Comparison of ENCODE assay signal across 1 cellular context in the genomic region with DNA sequence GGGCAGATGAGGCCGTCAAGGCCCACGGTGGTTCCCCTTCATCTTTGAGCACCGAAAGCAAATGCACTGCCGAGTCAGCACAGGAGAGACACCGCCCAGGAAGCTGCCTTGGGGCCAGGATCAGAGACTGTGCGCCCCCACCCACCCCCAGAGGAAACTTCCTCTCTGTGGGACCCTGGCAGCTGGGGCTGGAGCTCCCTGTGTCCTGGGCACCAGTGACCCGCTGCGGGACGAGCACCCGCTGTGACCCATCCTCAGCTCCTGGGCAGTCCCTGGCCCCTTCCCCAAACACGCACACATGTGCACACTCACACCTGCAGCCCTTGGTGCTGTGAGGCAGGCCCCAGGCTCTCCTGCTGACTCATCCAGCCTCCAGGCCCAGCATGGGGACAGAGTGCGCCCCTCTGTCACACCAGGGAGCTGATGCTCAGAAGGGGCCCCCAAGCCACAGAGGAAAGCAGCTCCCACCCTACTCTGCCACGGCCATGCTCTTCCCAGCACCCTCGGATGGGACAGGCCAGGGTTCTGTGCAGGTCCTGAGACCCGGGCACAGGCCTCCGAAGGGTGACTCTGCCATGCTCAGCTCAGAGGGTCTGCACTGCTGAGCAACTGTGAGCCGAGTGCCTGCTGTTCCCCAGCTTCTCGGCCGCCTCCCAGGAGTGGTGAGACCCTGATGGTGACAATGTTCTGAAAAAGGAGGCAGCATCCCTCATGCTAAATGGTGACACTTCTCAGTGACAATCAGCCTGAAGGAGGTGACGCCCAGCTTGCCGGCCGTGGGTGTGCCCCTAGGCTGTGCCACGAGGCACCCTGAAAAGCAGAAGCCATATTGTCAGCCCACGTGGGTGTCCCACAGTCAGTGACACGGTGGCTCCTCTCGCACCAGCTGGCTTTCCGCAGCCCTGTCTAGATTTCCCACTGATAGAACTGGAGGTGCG.
A peak's percentile ranks its signal among the peaks of the same experiment; 100 is the strongest.
TF ChIP-seq lines count a peak whose summit lies in the region.

No MANE protein-coding gene starts in this region.

TF ChIP-seq in K562, 482 proteins besides CTCF, POLR2A, EP300 and RAD21 (continued from another document and continues in another):
- TF ChIP-seq, protein P1, sequence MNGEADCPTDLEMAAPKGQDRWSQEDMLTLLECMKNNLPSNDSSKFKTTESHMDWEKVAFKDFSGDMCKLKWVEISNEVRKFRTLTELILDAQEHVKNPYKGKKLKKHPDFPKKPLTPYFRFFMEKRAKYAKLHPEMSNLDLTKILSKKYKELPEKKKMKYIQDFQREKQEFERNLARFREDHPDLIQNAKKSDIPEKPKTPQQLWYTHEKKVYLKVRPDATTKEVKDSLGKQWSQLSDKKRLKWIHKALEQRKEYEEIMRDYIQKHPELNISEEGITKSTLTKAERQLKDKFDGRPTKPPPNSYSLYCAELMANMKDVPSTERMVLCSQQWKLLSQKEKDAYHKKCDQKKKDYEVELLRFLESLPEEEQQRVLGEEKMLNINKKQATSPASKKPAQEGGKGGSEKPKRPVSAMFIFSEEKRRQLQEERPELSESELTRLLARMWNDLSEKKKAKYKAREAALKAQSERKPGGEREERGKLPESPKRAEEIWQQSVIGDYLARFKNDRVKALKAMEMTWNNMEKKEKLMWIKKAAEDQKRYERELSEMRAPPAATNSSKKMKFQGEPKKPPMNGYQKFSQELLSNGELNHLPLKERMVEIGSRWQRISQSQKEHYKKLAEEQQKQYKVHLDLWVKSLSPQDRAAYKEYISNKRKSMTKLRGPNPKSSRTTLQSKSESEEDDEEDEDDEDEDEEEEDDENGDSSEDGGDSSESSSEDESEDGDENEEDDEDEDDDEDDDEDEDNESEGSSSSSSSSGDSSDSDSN (IDR thresholded peaks at IDR 0.05; ENCODE audit: borderline replicate concordance in 1 of 2, low read depth in 2 of 2, low read length in 2 of 2) = peak; percentile 41 to 81; a peak in 1 of 4 replicates
- TF ChIP-seq HDAC8 (tag; IDR thresholded peaks at IDR 0.05) = 0 out of 2 replicates have a peak, but pooled peaks have one; percentile 33
- no peak for TF ChIP-seq RFX5 (IDR thresholded peaks at IDR 0.05; ENCODE audit: low read depth, low read length)
- TF ChIP-seq CREM (IDR thresholded peaks at IDR 0.05; ENCODE audit: low read depth) = peak; percentile 25; the same call in 1 of the 2 replicates
- TF ChIP-seq HIVEP1 (CRISPR knock-in tag; IDR thresholded peaks at IDR 0.05) = no peak
- TF ChIP-seq YY1 (IDR thresholded peaks at IDR 0.05; ENCODE audit: borderline replicate concordance in 1 of 3, control insufficient read depth in 1 of 3, extremely low read depth in 1 of 3, insufficient read depth in 3 of 3, insufficient read length in 1 of 3, insufficient replicate concordance in 2 of 3, low read depth in 1 of 3, low read length in 2 of 3) = peak in 2 of 3 experiments; percentile 81 to 91
- TF ChIP-seq BRCA1 (IDR thresholded peaks at IDR 0.05) = no peak
- no peak for TF ChIP-seq BRCA1 (CRISPR knock-in tag; IDR thresholded peaks at IDR 0.05)
- TF ChIP-seq ZNF311 (CRISPR knock-in tag; IDR thresholded peaks at IDR 0.05) = peak; percentile 51; the same call in 1 of the 2 replicates
- peak; percentile 76; the same call in 1 of the 2 replicates for TF ChIP-seq TARDBP (IDR thresholded peaks at IDR 0.05)
- TF ChIP-seq, protein P2, sequence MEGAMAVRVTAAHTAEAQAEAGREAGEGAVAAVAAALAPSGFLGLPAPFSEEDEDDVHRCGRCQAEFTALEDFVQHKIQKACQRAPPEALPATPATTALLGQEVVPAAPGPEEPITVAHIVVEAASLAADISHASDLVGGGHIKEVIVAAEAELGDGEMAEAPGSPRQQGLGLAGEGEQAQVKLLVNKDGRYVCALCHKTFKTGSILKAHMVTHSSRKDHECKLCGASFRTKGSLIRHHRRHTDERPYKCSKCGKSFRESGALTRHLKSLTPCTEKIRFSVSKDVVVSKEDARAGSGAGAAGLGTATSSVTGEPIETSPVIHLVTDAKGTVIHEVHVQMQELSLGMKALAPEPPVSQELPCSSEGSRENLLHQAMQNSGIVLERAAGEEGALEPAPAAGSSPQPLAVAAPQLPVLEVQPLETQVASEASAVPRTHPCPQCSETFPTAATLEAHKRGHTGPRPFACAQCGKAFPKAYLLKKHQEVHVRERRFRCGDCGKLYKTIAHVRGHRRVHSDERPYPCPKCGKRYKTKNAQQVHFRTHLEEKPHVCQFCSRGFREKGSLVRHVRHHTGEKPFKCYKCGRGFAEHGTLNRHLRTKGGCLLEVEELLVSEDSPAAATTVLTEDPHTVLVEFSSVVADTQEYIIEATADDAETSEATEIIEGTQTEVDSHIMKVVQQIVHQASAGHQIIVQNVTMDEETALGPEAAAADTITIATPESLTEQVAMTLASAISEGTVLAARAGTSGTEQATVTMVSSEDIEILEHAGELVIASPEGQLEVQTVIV (CRISPR knock-in tag; IDR thresholded peaks at IDR 0.05; ENCODE audit: borderline replicate concordance) = no peak
- TF ChIP-seq KDM4B (IDR thresholded peaks at IDR 0.05; ENCODE audit: borderline replicate concordance in 2 of 2, low read depth in 1 of 2) = 0 out of 4 replicates have a peak, but pooled peaks of 1 of the 2 experiments have one; percentile 22
- TF ChIP-seq CTBP1 (IDR thresholded peaks at IDR 0.05; ENCODE audit: borderline replicate concordance) = peak; percentile 75; the same call in 1 of the 2 replicates
- peak; percentile 86 for TF ChIP-seq EP400 (IDR thresholded peaks at IDR 0.05)
- TF ChIP-seq, protein P3, sequence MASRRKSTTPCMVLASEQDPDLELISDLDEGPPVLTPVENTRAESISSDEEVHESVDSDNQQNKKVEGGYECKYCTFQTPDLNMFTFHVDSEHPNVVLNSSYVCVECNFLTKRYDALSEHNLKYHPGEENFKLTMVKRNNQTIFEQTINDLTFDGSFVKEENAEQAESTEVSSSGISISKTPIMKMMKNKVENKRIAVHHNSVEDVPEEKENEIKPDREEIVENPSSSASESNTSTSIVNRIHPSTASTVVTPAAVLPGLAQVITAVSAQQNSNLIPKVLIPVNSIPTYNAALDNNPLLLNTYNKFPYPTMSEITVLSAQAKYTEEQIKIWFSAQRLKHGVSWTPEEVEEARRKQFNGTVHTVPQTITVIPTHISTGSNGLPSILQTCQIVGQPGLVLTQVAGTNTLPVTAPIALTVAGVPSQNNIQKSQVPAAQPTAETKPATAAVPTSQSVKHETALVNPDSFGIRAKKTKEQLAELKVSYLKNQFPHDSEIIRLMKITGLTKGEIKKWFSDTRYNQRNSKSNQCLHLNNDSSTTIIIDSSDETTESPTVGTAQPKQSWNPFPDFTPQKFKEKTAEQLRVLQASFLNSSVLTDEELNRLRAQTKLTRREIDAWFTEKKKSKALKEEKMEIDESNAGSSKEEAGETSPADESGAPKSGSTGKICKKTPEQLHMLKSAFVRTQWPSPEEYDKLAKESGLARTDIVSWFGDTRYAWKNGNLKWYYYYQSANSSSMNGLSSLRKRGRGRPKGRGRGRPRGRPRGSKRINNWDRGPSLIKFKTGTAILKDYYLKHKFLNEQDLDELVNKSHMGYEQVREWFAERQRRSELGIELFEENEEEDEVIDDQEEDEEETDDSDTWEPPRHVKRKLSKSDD (conservative IDR thresholded peaks at IDR 0.05; ENCODE audit: low read length) = no peak
- TF ChIP-seq, protein P4, sequence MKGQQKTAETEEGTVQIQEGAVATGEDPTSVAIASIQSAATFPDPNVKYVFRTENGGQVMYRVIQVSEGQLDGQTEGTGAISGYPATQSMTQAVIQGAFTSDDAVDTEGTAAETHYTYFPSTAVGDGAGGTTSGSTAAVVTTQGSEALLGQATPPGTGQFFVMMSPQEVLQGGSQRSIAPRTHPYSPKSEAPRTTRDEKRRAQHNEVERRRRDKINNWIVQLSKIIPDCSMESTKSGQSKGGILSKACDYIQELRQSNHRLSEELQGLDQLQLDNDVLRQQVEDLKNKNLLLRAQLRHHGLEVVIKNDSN (CRISPR knock-in tag; IDR thresholded peaks at IDR 0.05) = peak; percentile 81
- TF ChIP-seq, protein P5, sequence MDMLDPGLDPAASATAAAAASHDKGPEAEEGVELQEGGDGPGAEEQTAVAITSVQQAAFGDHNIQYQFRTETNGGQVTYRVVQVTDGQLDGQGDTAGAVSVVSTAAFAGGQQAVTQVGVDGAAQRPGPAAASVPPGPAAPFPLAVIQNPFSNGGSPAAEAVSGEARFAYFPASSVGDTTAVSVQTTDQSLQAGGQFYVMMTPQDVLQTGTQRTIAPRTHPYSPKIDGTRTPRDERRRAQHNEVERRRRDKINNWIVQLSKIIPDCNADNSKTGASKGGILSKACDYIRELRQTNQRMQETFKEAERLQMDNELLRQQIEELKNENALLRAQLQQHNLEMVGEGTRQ (CRISPR knock-in tag; IDR thresholded peaks at IDR 0.05) = peak; percentile 33; the same call in 1 of the 2 replicates
- no peak for TF ChIP-seq ZNF717 (CRISPR knock-in tag; IDR thresholded peaks at IDR 0.05)
- TF ChIP-seq ZNF165 (CRISPR knock-in tag; IDR thresholded peaks at IDR 0.05; ENCODE audit: borderline replicate concordance) = 0 out of 2 replicates have a peak, but pooled peaks have one; percentile 41
- peak in 1 of 2 experiments; percentile 89; a peak in 2 of 4 replicates for TF ChIP-seq HDAC1 (IDR thresholded peaks at IDR 0.05)
- TF ChIP-seq ZNF140 (CRISPR knock-in tag; IDR thresholded peaks at IDR 0.05) = no peak
- no peak for TF ChIP-seq ZNF12 (CRISPR knock-in tag; IDR thresholded peaks at IDR 0.05)
- TF ChIP-seq MYNN (IDR thresholded peaks at IDR 0.05) = peak; percentile 76
- TF ChIP-seq MYNN (CRISPR knock-in tag; IDR thresholded peaks at IDR 0.05) = no peak
- TF ChIP-seq, protein P6, sequence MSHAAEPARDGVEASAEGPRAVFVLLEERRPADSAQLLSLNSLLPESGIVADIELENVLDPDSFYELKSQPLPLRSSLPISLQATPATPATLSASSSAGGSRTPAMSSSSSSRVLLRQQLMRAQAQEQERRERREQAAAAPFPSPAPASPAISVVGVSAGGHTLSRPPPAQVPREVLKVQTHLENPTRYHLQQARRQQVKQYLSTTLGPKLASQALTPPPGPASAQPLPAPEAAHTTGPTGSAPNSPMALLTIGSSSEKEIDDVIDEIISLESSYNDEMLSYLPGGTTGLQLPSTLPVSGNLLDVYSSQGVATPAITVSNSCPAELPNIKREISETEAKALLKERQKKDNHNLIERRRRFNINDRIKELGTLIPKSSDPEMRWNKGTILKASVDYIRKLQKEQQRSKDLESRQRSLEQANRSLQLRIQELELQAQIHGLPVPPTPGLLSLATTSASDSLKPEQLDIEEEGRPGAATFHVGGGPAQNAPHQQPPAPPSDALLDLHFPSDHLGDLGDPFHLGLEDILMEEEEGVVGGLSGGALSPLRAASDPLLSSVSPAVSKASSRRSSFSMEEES (CRISPR knock-in tag; IDR thresholded peaks at IDR 0.05) = no peak
- TF ChIP-seq, protein P7, sequence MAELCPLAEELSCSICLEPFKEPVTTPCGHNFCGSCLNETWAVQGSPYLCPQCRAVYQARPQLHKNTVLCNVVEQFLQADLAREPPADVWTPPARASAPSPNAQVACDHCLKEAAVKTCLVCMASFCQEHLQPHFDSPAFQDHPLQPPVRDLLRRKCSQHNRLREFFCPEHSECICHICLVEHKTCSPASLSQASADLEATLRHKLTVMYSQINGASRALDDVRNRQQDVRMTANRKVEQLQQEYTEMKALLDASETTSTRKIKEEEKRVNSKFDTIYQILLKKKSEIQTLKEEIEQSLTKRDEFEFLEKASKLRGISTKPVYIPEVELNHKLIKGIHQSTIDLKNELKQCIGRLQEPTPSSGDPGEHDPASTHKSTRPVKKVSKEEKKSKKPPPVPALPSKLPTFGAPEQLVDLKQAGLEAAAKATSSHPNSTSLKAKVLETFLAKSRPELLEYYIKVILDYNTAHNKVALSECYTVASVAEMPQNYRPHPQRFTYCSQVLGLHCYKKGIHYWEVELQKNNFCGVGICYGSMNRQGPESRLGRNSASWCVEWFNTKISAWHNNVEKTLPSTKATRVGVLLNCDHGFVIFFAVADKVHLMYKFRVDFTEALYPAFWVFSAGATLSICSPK (IDR thresholded peaks at IDR 0.05; ENCODE audit: borderline replicate concordance) = no peak
- TF ChIP-seq, protein P8, sequence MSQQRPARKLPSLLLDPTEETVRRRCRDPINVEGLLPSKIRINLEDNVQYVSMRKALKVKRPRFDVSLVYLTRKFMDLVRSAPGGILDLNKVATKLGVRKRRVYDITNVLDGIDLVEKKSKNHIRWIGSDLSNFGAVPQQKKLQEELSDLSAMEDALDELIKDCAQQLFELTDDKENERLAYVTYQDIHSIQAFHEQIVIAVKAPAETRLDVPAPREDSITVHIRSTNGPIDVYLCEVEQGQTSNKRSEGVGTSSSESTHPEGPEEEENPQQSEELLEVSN (IDR thresholded peaks at IDR 0.05; ENCODE audit: borderline replicate concordance in 1 of 2, extremely low read depth in 1 of 2, insufficient read depth in 1 of 2, insufficient read length in 1 of 2, low read depth in 1 of 2, low read length in 1 of 2, poor library complexity in 1 of 2, severe bottlenecking in 1 of 2) = peak in 1 of 2 experiments; percentile 47
- no peak for TF ChIP-seq PTBP1 (IDR thresholded peaks at IDR 0.05; ENCODE audit: low read depth, low read length)
- TF ChIP-seq MAZ (CRISPR knock-in tag; conservative IDR thresholded peaks at IDR 0.05 in 1 of 2, IDR thresholded peaks at IDR 0.05 in 1 of 2) = peak; percentile 71 to 86
- TF ChIP-seq, protein P9, sequence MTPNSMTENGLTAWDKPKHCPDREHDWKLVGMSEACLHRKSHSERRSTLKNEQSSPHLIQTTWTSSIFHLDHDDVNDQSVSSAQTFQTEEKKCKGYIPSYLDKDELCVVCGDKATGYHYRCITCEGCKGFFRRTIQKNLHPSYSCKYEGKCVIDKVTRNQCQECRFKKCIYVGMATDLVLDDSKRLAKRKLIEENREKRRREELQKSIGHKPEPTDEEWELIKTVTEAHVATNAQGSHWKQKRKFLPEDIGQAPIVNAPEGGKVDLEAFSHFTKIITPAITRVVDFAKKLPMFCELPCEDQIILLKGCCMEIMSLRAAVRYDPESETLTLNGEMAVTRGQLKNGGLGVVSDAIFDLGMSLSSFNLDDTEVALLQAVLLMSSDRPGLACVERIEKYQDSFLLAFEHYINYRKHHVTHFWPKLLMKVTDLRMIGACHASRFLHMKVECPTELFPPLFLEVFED (CRISPR knock-in tag; conservative IDR thresholded peaks at IDR 0.05) = 0 out of 2 replicates have a peak, but pooled peaks have one; percentile 61
